In genomic region chr16:23519282-23519681, GRCh38 we compare ENCODE assay signal across 2 cellular contexts.
TF ChIP-seq lines count a peak whose summit lies in the region.

No MANE protein-coding gene starts in this region.

TF ChIP-seq in HepG2, 621 proteins besides CTCF, POLR2A, EP300 and RAD21:
- no peak for TF ChIP-seq CREB1 (IDR thresholded peaks at IDR 0.05)
- TF ChIP-seq CREB1 (CRISPR knock-in tag; IDR thresholded peaks at IDR 0.05): no peak
- peak; percentile 57; the same call in 1 of the 2 replicates for TF ChIP-seq NFYC (CRISPR knock-in tag; IDR thresholded peaks at IDR 0.05)
- peak; percentile 43; the same call in 1 of the 2 replicates for TF ChIP-seq NFYB (CRISPR knock-in tag; IDR thresholded peaks at IDR 0.05)

TF ChIP-seq in WTC11, 78 proteins besides CTCF, POLR2A, EP300 and RAD21:
- TF ChIP-seq ZNF532 (CRISPR knock-in tag; IDR thresholded peaks at IDR 0.05; ENCODE audit: borderline replicate concordance): no peak
- TF ChIP-seq USF2 (CRISPR knock-in tag; IDR thresholded peaks at IDR 0.05): 0 out of 2 replicates have a peak, but pooled peaks have one; percentile 29
TF ChIP-seq in WTC11: peak in this region for 1.
